Comparison of ENCODE assay signal across 9 cellular contexts in the genomic region with DNA sequence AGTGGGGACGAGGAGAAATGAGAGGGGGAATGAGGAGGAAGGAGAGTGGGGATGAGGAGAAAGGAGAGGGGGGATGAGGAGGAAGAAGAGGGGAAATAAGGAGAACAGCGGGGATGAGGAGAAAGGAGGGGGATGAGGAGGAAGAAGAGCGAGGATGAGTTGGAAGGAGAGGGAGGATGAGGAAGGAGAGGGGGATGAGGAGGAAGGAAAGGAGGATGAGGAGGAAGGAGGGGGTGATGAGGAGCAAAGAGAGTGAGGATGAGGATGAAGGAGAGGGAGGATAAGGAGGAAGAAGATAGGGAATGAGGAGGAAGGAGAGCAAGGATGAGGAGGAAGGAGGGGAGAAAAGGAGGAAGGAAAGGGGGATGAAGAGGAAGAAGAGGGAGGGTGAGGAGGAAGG.
"Had no signal": no experiment of that assay in that cellular context is flagged by ENCODE, and none has a peak within 500 bp of the region (broad histone marks: within the 10 kb centered on the region; RNA-seq: fewer than 3 reads in every experiment).

No MANE protein-coding gene starts in this region.

- H3K36me3 Mint-ChIP-seq: IgD-negative memory B cell had no signal

- H3K27me3 Mint-ChIP-seq: IgD-negative memory B cell had no signal

- H3K27ac Mint-ChIP-seq: HFFc6, IgD-negative memory B cell had no signal

- H3K4me3 Mint-ChIP-seq: HFFc6 had no signal

- H3K4me3 ChIP-seq: GM23248 had no signal

- FAIRE-seq: HepG2 had no signal

- H3K4me1 Mint-ChIP-seq: IgD-negative memory B cell had no signal

- ATAC-seq: HepG2 had no signal

- DNase-seq: GM23248, GOT3, H7, HCEC 1CT, HFFc6, KBM-7 had no signal

- H3K27ac ChIP-seq: GM23248, HL-60 had no signal
